ENCODE assay signal across 25 cellular contexts in the genomic region with DNA sequence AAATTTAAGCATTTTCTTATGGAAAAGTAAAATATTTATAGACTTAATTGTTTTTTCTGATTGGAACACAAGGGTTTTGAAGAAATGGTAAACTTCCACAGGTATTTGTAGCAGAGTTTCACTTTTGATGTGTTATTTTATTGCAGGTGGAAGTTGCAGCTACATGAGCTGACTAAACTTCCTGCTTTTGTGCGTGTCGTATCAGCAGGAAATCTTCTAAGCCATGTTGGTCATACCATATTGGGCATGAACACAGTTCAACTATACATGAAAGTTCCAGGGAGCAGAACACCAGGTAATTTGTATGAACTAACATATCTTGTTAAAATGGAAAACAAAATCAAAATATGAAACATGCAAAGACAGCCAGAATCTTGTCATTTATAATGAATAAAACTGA.
DNase-seq lines count a peak whose midpoint lies in the region; ATAC-seq, FAIRE-seq and TF ChIP-seq lines count a peak whose summit lies in the region.
"Had no signal": no experiment of that assay in that cellular context is flagged by ENCODE, and none has a peak within 500 bp of the region (broad histone marks: within the 10 kb centered on the region; RNA-seq: fewer than 3 reads in every experiment).

No MANE protein-coding gene starts in this region.

- intact Hi-C loops in activated CD4-positive, alpha-beta T cell treated with anti-CD3 and anti-CD28 coated beads, Interleukin-2, amount 10 ng/mL, durations not matched to agents 24 days and 14 days (cut with micrococcal nuclease) = no loop called here

- H2AFZ ChIP-seq in astrocyte (ENCODE audit: low read depth, low read length) = no peak overlapping the region

- no peaks in the 10 kb centered on the region for H3K27me3 Mint-ChIP-seq in activated CD4-positive, alpha-beta T cell treated with anti-CD3 and anti-CD28 coated beads, Interleukin-2, amount 10 ng/mL, durations not matched to agents 24 days and 14 days
- H3K27me3 Mint-ChIP-seq in astrocyte (ENCODE audit: low read depth, unreplicated experiment) = no peaks in the 10 kb centered on the region
- H3K27me3 Mint-ChIP-seq: naive B cell had no signal

- peak overlapping the region; percentile 41 for H3K27ac Mint-ChIP-seq in activated CD4-positive, alpha-beta T cell treated with anti-CD3 and anti-CD28 coated beads, Interleukin-2, amount 10 ng/mL, durations not matched to agents 24 days and 14 days
- H3K27ac Mint-ChIP-seq in astrocyte (ENCODE audit: unreplicated experiment) = no peak overlapping the region

- H3K27ac ChIP-seq in astrocyte (ENCODE audit: low read depth, low read length) (no peak overlapping the region), neutrophil (peak overlapping the region; percentile 59)
- H3K27ac ChIP-seq: SK-N-MC, transverse colon had no signal

- no peak overlapping the region for H3K4me2 ChIP-seq in astrocyte (ENCODE audit: low read length)

- H3K4me1 ChIP-seq in astrocyte (ENCODE audit: insufficient read depth, low read length) (no peaks in the 10 kb centered on the region), neutrophil (ENCODE audit: control insufficient read depth in 1 of 2, insufficient read depth in 1 of 2, low read depth in 1 of 2, low read length in 1 of 2) (peaks cover 4 to 6% of the 10 kb centered on the region in 2 experiments)
- H3K4me1 ChIP-seq: BE2C, transverse colon had no signal

- H3K9me3 Mint-ChIP-seq in activated CD4-positive, alpha-beta T cell treated with anti-CD3 and anti-CD28 coated beads, Interleukin-2, amount 10 ng/mL, durations not matched to agents 24 days and 14 days = no peaks in the 10 kb centered on the region
- no peaks in the 10 kb centered on the region for H3K9me3 Mint-ChIP-seq in astrocyte (ENCODE audit: unreplicated experiment)
- H3K9me3 Mint-ChIP-seq: naive B cell had no signal

- H3K4me3 Mint-ChIP-seq in activated CD4-positive, alpha-beta T cell treated with anti-CD3 and anti-CD28 coated beads, Interleukin-2, amount 10 ng/mL, durations not matched to agents 24 days and 14 days = no peak overlapping the region
- no peak overlapping the region for H3K4me3 Mint-ChIP-seq in astrocyte (ENCODE audit: unreplicated experiment)
- H3K4me3 Mint-ChIP-seq: naive B cell had no signal

- H3K27me3 ChIP-seq in astrocyte (ENCODE audit: insufficient read depth, low read length) (no peaks in the 10 kb centered on the region), neutrophil (no peaks in the 10 kb centered on the region)
- H3K27me3 ChIP-seq: BE2C, transverse colon had no signal

- TF ChIP-seq CTCF in astrocyte (IDR thresholded peaks at IDR 0.05; ENCODE audit: insufficient read depth, low read depth, low read length) = no peak
- TF ChIP-seq CTCF in neutrophil (IDR thresholded peaks at IDR 0.05) = no peak

- peak; percentile 69 for FAIRE-seq in astrocyte (lab: Jason Lieb, UNC)
- FAIRE-seq: H1 had no signal

- H3K9me3 ChIP-seq in astrocyte (ENCODE audit: insufficient read depth, low read depth, low read length) = no peaks in the 10 kb centered on the region
- no peaks in the 10 kb centered on the region for H3K9me3 ChIP-seq in neutrophil
- H3K9me3 ChIP-seq: BE2C, transverse colon had no signal

- H4K20me1 ChIP-seq in astrocyte (ENCODE audit: insufficient read depth, low read length) = no peaks in the 10 kb centered on the region

- H3K36me3 ChIP-seq in astrocyte (ENCODE audit: insufficient read depth, low read length) (peaks cover 4% of the 10 kb centered on the region), neutrophil (peaks cover 51% of the 10 kb centered on the region)
- H3K36me3 ChIP-seq: BE2C had no signal

- peaks cover 5% of the 10 kb centered on the region for H3K4me1 Mint-ChIP-seq in activated CD4-positive, alpha-beta T cell treated with anti-CD3 and anti-CD28 coated beads, Interleukin-2, amount 10 ng/mL, durations not matched to agents 24 days and 14 days
- H3K4me1 Mint-ChIP-seq in astrocyte (ENCODE audit: low read depth, unreplicated experiment) = no peaks in the 10 kb centered on the region

- in situ Hi-C loops in KBM-7 (cut with MboI; ENCODE audit: low pct_unique_long_range_greater_than_20kb, low sequenced_read_pairs) = no loop called here

- no peak overlapping the region for H3K9ac ChIP-seq in astrocyte (ENCODE audit: low read length)

- ATAC-seq in GM19452 (IDR thresholded peaks at IDR 0.05; ENCODE audit: unreplicated experiment) = no peak
- ATAC-seq: left colon, right cardiac atrium had no signal

- H3K79me2 ChIP-seq in astrocyte (ENCODE audit: insufficient read depth, low read length) = no peaks in the 10 kb centered on the region

- peak; percentile 59 for DNase-seq in activated CD4-positive, alpha-beta T cell treated with anti-CD3 and anti-CD28 coated beads, Interleukin-2, amount 10 ng/mL, durations not matched to agents 24 days and 14 days
- DNase-seq in activated CD4-positive, alpha-beta T cell treated with anti-CD3 and anti-CD28 coated beads, Interleukin-2, amount 50 U/mL, for 1 hour = no peak
- DNase-seq in KBM-7 (peak; percentile 43), astrocyte (ENCODE audit: low read depth) (no peak), putamen (ENCODE audit: low spot score) (no peak), HCEC 1CT (no peak)
- DNase-seq: activated CD4-positive, CD25-positive, alpha-beta regulatory T cell treated with anti-CD3 and anti-CD28 coated beads, Interleukin-2, amount 50 U/mL, for 72 hours; activated effector memory CD4-positive, alpha-beta T cell treated with Interleukin-2 at 50 U/mL for 16 hours; BE2C; Calu3; glutamatergic neuron; left colon; mesendoderm; naive B cell; NCI-H146; NCI-H2171 treated with DMSO at 0.1 percent for 48 hours; NCI-H69; occipital lobe; right cardiac atrium; RPMI8226; transverse colon had no signal

- H3K4me3 ChIP-seq in astrocyte (ENCODE audit: insufficient read depth, low read depth, low read length) (no peak overlapping the region), neutrophil (ENCODE audit: low read depth in 1 of 2, low read length in 1 of 2) (no peak overlapping the region)
- H3K4me3 ChIP-seq: SK-N-MC, transverse colon had no signal

- peaks cover 26% of the 10 kb centered on the region for H3K36me3 Mint-ChIP-seq in activated CD4-positive, alpha-beta T cell treated with anti-CD3 and anti-CD28 coated beads, Interleukin-2, amount 10 ng/mL, durations not matched to agents 24 days and 14 days (ENCODE audit: low read depth)
- H3K36me3 Mint-ChIP-seq in astrocyte (ENCODE audit: low read depth, unreplicated experiment) = no peaks in the 10 kb centered on the region

Comparison
In these comparisons a context has a peak if more than half of its experiments do, and no peak if none do; other contexts are left out.
1. DNase-seq: peak in activated CD4-positive, alpha-beta T cell treated with anti-CD3 and anti-CD28 coated beads, Interleukin-2, amount 10 ng/mL, durations not matched to agents 24 days and 14 days (single experiment) and KBM-7 (single experiment); none in activated CD4-positive, alpha-beta T cell treated with anti-CD3 and anti-CD28 coated beads, Interleukin-2, amount 50 U/mL, for 1 hour (single experiment), astrocyte (single experiment), putamen (single experiment) and HCEC 1CT (single experiment).